ENCODE assay signal across 8 cellular contexts in genomic region chr3:53196575-53197407, GRCh38. TPM values are rescaled to one million over a fixed set of nuclear protein-coding genes. Genes with fewer than 3 reads are reported as not detected.
DNase-seq lines count a peak whose midpoint lies in the region; ATAC-seq and TF ChIP-seq lines count a peak whose summit lies in the region.

No MANE protein-coding gene starts in this region.

- H3K4me3 ChIP-seq in Karpas-422 (ENCODE audit: low read length), result peak overlapping the region; percentile 31; the same call in 1 of the 2 replicates

- peak; percentile 29 for TF ChIP-seq POLR2A in GM18526 (IDR thresholded peaks at IDR 0.05; ENCODE audit: extremely low read depth, insufficient read length)

- H3K9me3 Mint-ChIP-seq in activated CD8-positive, alpha-beta T cell treated with anti-CD3 and anti-CD28 coated beads, Interleukin-2, amount 10 ng/mL, durations not matched to agents 7 days and 5 days (ENCODE audit: insufficient read depth), result no peaks in the 10 kb centered on the region
- H3K9me3 Mint-ChIP-seq in Calu3 (ENCODE audit: low read depth, unreplicated experiment), result no peaks in the 10 kb centered on the region

- peaks cover 7% of the 10 kb centered on the region for H3K36me3 Mint-ChIP-seq in activated CD8-positive, alpha-beta T cell treated with anti-CD3 and anti-CD28 coated beads, Interleukin-2, amount 10 ng/mL, durations not matched to agents 7 days and 5 days (ENCODE audit: low read depth)
- peaks cover 16% of the 10 kb centered on the region for H3K36me3 Mint-ChIP-seq in Calu3 (ENCODE audit: insufficient read depth, unreplicated experiment)

- peaks cover 20% of the 10 kb centered on the region for H3K4me1 Mint-ChIP-seq in activated CD8-positive, alpha-beta T cell treated with anti-CD3 and anti-CD28 coated beads, Interleukin-2, amount 10 ng/mL, durations not matched to agents 7 days and 5 days (ENCODE audit: low read depth)
- peaks cover 7% of the 10 kb centered on the region for H3K4me1 Mint-ChIP-seq in Calu3 (ENCODE audit: low read depth, unreplicated experiment)

- no peaks in the 10 kb centered on the region for H3K9me2 ChIP-seq in Karpas-422 (replicated peaks; ENCODE audit: insufficient read depth, low read length)

- peaks cover 36% of the 10 kb centered on the region for H3K79me2 ChIP-seq in Karpas-422 (ENCODE audit: low read length)

- no peak overlapping the region for H3K4me3 Mint-ChIP-seq in activated CD8-positive, alpha-beta T cell treated with anti-CD3 and anti-CD28 coated beads, Interleukin-2, amount 10 ng/mL, durations not matched to agents 7 days and 5 days
- H3K4me3 Mint-ChIP-seq in Calu3 (ENCODE audit: low read depth, unreplicated experiment), result no peak overlapping the region

- CTCF ChIA-PET in activated CD8-positive, alpha-beta T cell treated with anti-CD3 and anti-CD28 coated beads, Interleukin-2, amount 10 ng/mL, durations not matched to agents 7 days and 5 days (lab: Charles Lee), result interaction anchor here (0.6 to 8.7 kb wide), 34 partner anchors 12 to 344 kb away, joined by 3 to 220 read pairs (median 4); partner anchors contain the start of genes DCP1A and PRKCD
- CTCF ChIA-PET in Calu3 (lab: Charles Lee), result interaction anchor here (0.6 to 2.5 kb wide), 5 partner anchors 14 to 82 kb away, joined by 3 to 16 read pairs (median 5); no protein-coding TSS in a partner anchor

- no peaks in the 10 kb centered on the region for H3K9me3 ChIP-seq in Karpas-422 (ENCODE audit: low read length)

- POLR2A ChIA-PET in activated CD8-positive, alpha-beta T cell treated with anti-CD3 and anti-CD28 coated beads, Interleukin-2, amount 10 ng/mL, durations not matched to agents 7 days and 5 days (lab: Charles Lee), result interaction anchor here (1.4 kb wide), 1 partner anchor 82 kb away, joined by 3 read pairs; no protein-coding TSS in a partner anchor

- H3K27ac Mint-ChIP-seq in activated CD8-positive, alpha-beta T cell treated with anti-CD3 and anti-CD28 coated beads, Interleukin-2, amount 10 ng/mL, durations not matched to agents 7 days and 5 days, result no peak overlapping the region
- no peak overlapping the region for H3K27ac Mint-ChIP-seq in Calu3 (ENCODE audit: unreplicated experiment)

- no peak overlapping the region for H2AFZ ChIP-seq in Karpas-422 (ENCODE audit: low read length)

- DNase-seq in Karpas-422 (peak; percentile 96), left kidney (ENCODE audit: low read depth, low spot score) (peak; percentile 75), Calu3 (no peak), NCI-H526 (lab: John Stamatoyannopoulos, UW) (no peak)
- peak; percentile 43 for DNase-seq in activated CD8-positive, alpha-beta T cell treated with anti-CD3 and anti-CD28 coated beads, Interleukin-2, amount 10 ng/mL, durations not matched to agents 7 days and 5 days

- H3K27me3 ChIP-seq in Karpas-422 (ENCODE audit: low read length), result no peaks in the 10 kb centered on the region

- peak overlapping the region; percentile 59 for H3K9ac ChIP-seq in Karpas-422 (ENCODE audit: low read length)

- intact Hi-C loops in Calu3 (cut with micrococcal nuclease; ENCODE audit: unreplicated experiment), result loop anchor here (1.0 kb wide), 2 partner anchors 62 to 82 kb away; no protein-coding TSS in a partner anchor

- H3K27me3 Mint-ChIP-seq in activated CD8-positive, alpha-beta T cell treated with anti-CD3 and anti-CD28 coated beads, Interleukin-2, amount 10 ng/mL, durations not matched to agents 7 days and 5 days (ENCODE audit: low read depth), result peaks cover 4% of the 10 kb centered on the region
- H3K27me3 Mint-ChIP-seq in Calu3 (ENCODE audit: unreplicated experiment), result no peaks in the 10 kb centered on the region

- no peak for ATAC-seq in activated CD8-positive, alpha-beta T cell treated with anti-CD3 and anti-CD28 coated beads, Interleukin-2, amount 10 ng/mL, durations not matched to agents 7 days and 5 days
- ATAC-seq in GM19455 (IDR thresholded peaks at IDR 0.05; ENCODE audit: unreplicated experiment) (no peak), GM19467 (IDR thresholded peaks at IDR 0.05; ENCODE audit: unreplicated experiment) (no peak)

- peak overlapping the region; percentile 73 for H3K27ac ChIP-seq in Karpas-422 (ENCODE audit: low read length)

- H3K4me2 ChIP-seq in Karpas-422 (ENCODE audit: low read depth, low read length, poor library complexity, severe bottlenecking), result peak overlapping the region; percentile 76

- no TSS peak for BruUV-seq in Calu3 (replicated peaks; lab: Mats Ljungman, UMichigan)

- peaks cover 87% of the 10 kb centered on the region for H3K4me1 ChIP-seq in Karpas-422 (ENCODE audit: low read length)

- H3K36me3 ChIP-seq in Karpas-422 (ENCODE audit: insufficient read depth, low read length), result peaks cover 38% of the 10 kb centered on the region

- H4K20me1 ChIP-seq in Karpas-422 (ENCODE audit: insufficient read depth, low read depth, low read length), result no peaks in the 10 kb centered on the region

- no peak for TF ChIP-seq CTCF in Calu3 (IDR thresholded peaks at IDR 0.05; ENCODE audit: unreplicated experiment)

RNA-seq across cellular contexts. Expression of gene PRKCD, which starts 35.8 kb away (rescaled TPM):
- 22.7 and 27.9 TPM in 2 replicates for total RNA-seq in Karpas-422 (2014; rRNA removed; shearing (Covaris generic); ENCODE audit: low replicate concordance)
- 10 to 100 TPM; 19.5 to 20.5 TPM for total RNA-seq in activated CD8-positive, alpha-beta T cell treated with anti-CD3 and anti-CD28 coated beads, Interleukin-2, amount 10 ng/mL, durations not matched to agents 7 days and 5 days
- total RNA-seq in Calu3 (2022), result 24.4 and 25.2 TPM in 2 replicates

RNA-seq across cellular contexts. Expression of gene TKT, which starts 59.0 kb away (rescaled TPM):
- total RNA-seq in Karpas-422 (2014; rRNA removed; shearing (Covaris generic); ENCODE audit: low replicate concordance), result 377 and 455 TPM in 2 replicates
- total RNA-seq in activated CD8-positive, alpha-beta T cell treated with anti-CD3 and anti-CD28 coated beads, Interleukin-2, amount 10 ng/mL, durations not matched to agents 7 days and 5 days, result 100 to 1,000 TPM; 315 to 323 TPM
- total RNA-seq in Calu3 (2022), result 391 and 446 TPM in 2 replicates

Comparison
In these comparisons a context has a peak if more than half of its experiments do, and no peak if none do; other contexts are left out.
1. DNase-seq: peak in Karpas-422 (single experiment), activated CD8-positive, alpha-beta T cell treated with anti-CD3 and anti-CD28 coated beads, Interleukin-2, amount 10 ng/mL, durations not matched to agents 7 days and 5 days (single experiment) and left kidney (single experiment); none in Calu3 (single experiment) and NCI-H526 (0 of 2).